In the genomic region with DNA sequence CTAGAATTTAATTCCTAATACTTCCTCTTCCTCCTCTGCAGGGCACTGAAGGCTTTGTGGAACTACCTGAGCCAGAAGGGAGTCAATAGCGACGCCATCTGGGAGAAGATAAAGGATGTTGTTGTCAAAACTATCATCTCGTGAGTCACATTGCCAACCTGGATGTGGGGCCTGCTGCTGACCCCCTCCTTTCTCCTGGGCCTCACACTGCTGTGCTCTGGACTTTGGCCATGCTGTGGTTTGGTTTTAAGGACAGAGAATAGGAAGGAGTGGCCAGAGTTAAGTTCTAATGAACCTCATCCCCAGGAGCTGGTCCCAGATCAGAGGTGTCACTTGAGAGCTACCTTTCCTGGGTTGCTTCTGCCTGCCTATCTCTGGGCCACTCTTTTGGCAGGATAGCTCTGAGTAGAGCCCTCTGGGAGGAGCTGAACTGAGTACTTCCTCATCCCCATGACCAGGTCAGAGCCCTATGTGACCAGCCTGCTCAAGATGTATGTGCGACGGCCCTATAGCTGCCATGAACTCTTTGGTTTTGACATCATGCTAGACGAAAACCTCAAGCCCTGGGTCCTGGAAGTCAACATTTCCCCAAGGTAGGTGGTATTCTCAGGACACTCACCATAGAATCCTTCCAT, we compare ENCODE assay signal across 25 cellular contexts. TPM values are rescaled to one million over a fixed set of nuclear protein-coding genes. Genes with fewer than 3 reads are reported as not detected.
"Had no signal": no experiment of that assay in that cellular context is flagged by ENCODE, and none has a peak within 500 bp of the region (broad histone marks: within the 10 kb centered on the region; RNA-seq: fewer than 3 reads in every experiment).

No MANE protein-coding gene starts in this region.

- H3K27me3 ChIP-seq: adrenal gland had no signal

- H3K9me3 ChIP-seq: adrenal gland, SK-N-SH had no signal

- H3K4me3 ChIP-seq: adrenal gland had no signal

- H3K9me3 Mint-ChIP-seq: activated CD4-positive, alpha-beta memory T cell treated with anti-CD3 and anti-CD28 coated beads for 36 hours; activated CD4-positive, alpha-beta T cell treated with anti-CD3 and anti-CD28 coated beads, Interleukin-2, amount 10 ng/mL, durations not matched to agents 7 days and 5 days; activated naive CD8-positive, alpha-beta T cell treated with anti-CD3 and anti-CD28 coated beads, Interleukin-2, amount 10 ng/mL, durations not matched to agents 7 days and 5 days; T-helper 1 cell treated with Interleukin-12 subunit alpha and Interleukin-12 subunit beta and Interleukin-4 antibody, amounts not matched to agents 30 μg/mL and 1 μg/mL, for 36 hours had no signal

- H3K27ac ChIP-seq: adrenal gland had no signal

- H3K4me1 Mint-ChIP-seq: activated naive CD8-positive, alpha-beta T cell treated with anti-CD3 and anti-CD28 coated beads, Interleukin-2, amount 10 ng/mL, durations not matched to agents 7 days and 5 days had no signal

- DNase-seq: activated CD4-positive, alpha-beta memory T cell treated with anti-CD3 and anti-CD28 coated beads for 36 hours; activated CD4-positive, alpha-beta T cell treated with anti-CD3 and anti-CD28 coated beads, Interleukin-2, amount 10 ng/mL, durations not matched to agents 7 days and 5 days; activated CD4-positive, CD25-positive, alpha-beta regulatory T cell; activated CD8-positive, alpha-beta memory T cell treated with anti-CD3 and anti-CD28 coated beads, Interleukin-2, amount 50 U/mL, for 4 hours; activated naive CD4-positive, alpha-beta T cell treated with anti-CD3 and anti-CD28 coated beads, Interleukin-2, amount 50 U/mL, for 16 hours; activated naive CD8-positive, alpha-beta T cell treated with anti-CD3 and anti-CD28 coated beads, Interleukin-2, amount 10 ng/mL, durations not matched to agents 7 days and 5 days; activated T-cell treated with anti-CD3 and anti-CD28 coated beads, Interleukin-2, amount 50 U/mL, for 1 hour; adrenal gland; anterior cingulate cortex; caudate nucleus; KG1; NCI-H1092 treated with DMSO at 0.1 percent for 48 hours; NCI-H1417 treated with DMSO at 0.1 percent for 48 hours; NCI-H1694 treated with DMSO at 0.1 percent for 48 hours; NCI-H2029 treated with DMSO at 0.1 percent for 48 hours; NCI-H345; NCI-H510A; NCI-H526 treated with DMSO at 0.1 percent for 48 hours; NCI-H82; RPMI8226; SK-N-SH; SW 1271 had no signal

- ATAC-seq: Right ventricle myocardium inferior had no signal

- H3K27ac Mint-ChIP-seq: activated CD4-positive, alpha-beta memory T cell treated with anti-CD3 and anti-CD28 coated beads for 36 hours; T-helper 1 cell treated with Interleukin-12 subunit alpha and Interleukin-12 subunit beta and Interleukin-4 antibody, amounts not matched to agents 30 μg/mL and 1 μg/mL, for 36 hours had no signal

- H3K4me3 Mint-ChIP-seq: activated CD4-positive, alpha-beta memory T cell treated with anti-CD3 and anti-CD28 coated beads for 36 hours; activated CD4-positive, alpha-beta T cell treated with anti-CD3 and anti-CD28 coated beads, Interleukin-2, amount 10 ng/mL, durations not matched to agents 7 days and 5 days; activated naive CD8-positive, alpha-beta T cell treated with anti-CD3 and anti-CD28 coated beads, Interleukin-2, amount 10 ng/mL, durations not matched to agents 7 days and 5 days; T-helper 1 cell treated with Interleukin-12 subunit alpha and Interleukin-12 subunit beta and Interleukin-4 antibody, amounts not matched to agents 30 μg/mL and 1 μg/mL, for 36 hours had no signal

- H3K27me3 Mint-ChIP-seq: activated CD4-positive, alpha-beta memory T cell treated with anti-CD3 and anti-CD28 coated beads for 36 hours; activated CD4-positive, alpha-beta T cell treated with anti-CD3 and anti-CD28 coated beads, Interleukin-2, amount 10 ng/mL, durations not matched to agents 7 days and 5 days; activated naive CD8-positive, alpha-beta T cell treated with anti-CD3 and anti-CD28 coated beads, Interleukin-2, amount 10 ng/mL, durations not matched to agents 7 days and 5 days had no signal

RNA-seq across cellular contexts. Expression of a gene that starts 33.0 kb away (rescaled TPM):
- total RNA-seq: activated CD8-positive, alpha-beta memory T cell treated with anti-CD3 and anti-CD28 coated beads for 36 hours had no signal
